27 cellular contexts compared by ENCODE assay signal in the genomic region with DNA sequence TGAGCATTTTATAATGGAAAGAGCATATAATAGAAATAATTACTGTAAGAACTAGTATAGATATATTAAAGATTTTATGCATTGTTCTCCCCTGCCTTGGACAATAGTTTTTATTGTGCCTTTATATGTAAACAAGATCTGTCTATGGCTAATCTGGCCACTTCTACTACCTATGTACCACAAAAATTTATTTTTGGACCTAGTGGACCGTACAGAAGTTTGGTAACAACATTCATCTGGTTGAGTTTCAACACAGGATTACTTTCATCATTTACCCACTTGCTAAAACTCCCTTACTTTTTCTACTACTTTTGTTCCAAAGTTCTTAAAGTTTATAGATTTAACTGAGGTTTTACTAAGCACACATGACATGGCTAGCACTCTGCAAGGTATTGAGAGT. TPM values are rescaled to one million over a fixed set of nuclear protein-coding genes. Genes with fewer than 3 reads are reported as not detected.
"Had no signal": no experiment of that assay in that cellular context is flagged by ENCODE, and none has a peak within 500 bp of the region (broad histone marks: within the 10 kb centered on the region; RNA-seq: fewer than 3 reads in every experiment).

No MANE protein-coding gene starts in this region.

- H3K36me3 Mint-ChIP-seq: activated CD4-positive, alpha-beta memory T cell treated with anti-CD3 and anti-CD28 coated beads for 36 hours; activated naive CD4-positive, alpha-beta T cell treated with anti-CD3 and anti-CD28 coated beads, Interleukin-2, amount 50 U/mL, for 72 hours had no signal

- H3K4me3 Mint-ChIP-seq: activated CD4-positive, alpha-beta memory T cell treated with anti-CD3 and anti-CD28 coated beads for 36 hours; activated CD4-positive, alpha-beta T cell treated with anti-CD3 and anti-CD28 coated beads for 36 hours; activated CD4-positive, alpha-beta T cell treated with anti-CD3 and anti-CD28 coated beads, Interleukin-2, amount 10 ng/mL, durations not matched to agents 24 days and 14 days; activated CD8-positive, alpha-beta memory T cell treated with anti-CD3 and anti-CD28 coated beads, Interleukin-2, amount 10 ng/mL, durations not matched to agents 7 days and 5 days; activated CD8-positive, alpha-beta T cell treated with anti-CD3 and anti-CD28 coated beads, Interleukin-2, amount 10 ng/mL, durations not matched to agents 7 days and 5 days; activated naive CD4-positive, alpha-beta T cell treated with anti-CD3 and anti-CD28 coated beads for 36 hours; activated naive CD8-positive, alpha-beta T cell treated with anti-CD3 and anti-CD28 coated beads, Interleukin-2, amount 10 ng/mL, durations not matched to agents 7 days and 5 days; activated T-helper 1 cell treated with anti-CD3 and anti-CD28 coated beads, Interleukin-12 subunit alpha, Interleukin-12 subunit beta, Interleukin-2, Interleukin-4 antibody, amounts not matched to agents 30 ng/mL and 10 ng/mL and 1 ng/mL, durations not matched to agents 14 hours and 24 hours and 36 hours had no signal

- H3K4me3 ChIP-seq: ascending aorta, esophagus squamous epithelium, gastroesophageal sphincter had no signal

- H3K4me1 ChIP-seq: ascending aorta, gastroesophageal sphincter had no signal

- H3K27me3 ChIP-seq: ascending aorta, esophagus squamous epithelium, gastroesophageal sphincter had no signal

- ATAC-seq: activated CD4-positive, alpha-beta T cell treated with anti-CD3 and anti-CD28 coated beads for 36 hours; activated CD8-positive, alpha-beta memory T cell treated with anti-CD3 and anti-CD28 coated beads, Interleukin-2, amount 10 ng/mL, durations not matched to agents 7 days and 5 days; activated CD8-positive, alpha-beta T cell treated with anti-CD3 and anti-CD28 coated beads, Interleukin-2, amount 10 ng/mL, durations not matched to agents 7 days and 5 days; activated naive CD4-positive, alpha-beta T cell treated with anti-CD3 and anti-CD28 coated beads, Interleukin-2, amount 50 U/mL, for 72 hours; gastroesophageal sphincter had no signal

- H3K9me3 Mint-ChIP-seq: activated CD4-positive, alpha-beta memory T cell treated with anti-CD3 and anti-CD28 coated beads for 36 hours; activated CD4-positive, alpha-beta T cell treated with anti-CD3 and anti-CD28 coated beads, Interleukin-2, amount 10 ng/mL, durations not matched to agents 24 days and 14 days; activated naive CD4-positive, alpha-beta T cell treated with anti-CD3 and anti-CD28 coated beads for 36 hours; activated naive CD4-positive, alpha-beta T cell treated with anti-CD3 and anti-CD28 coated beads, Interleukin-2, amount 50 U/mL, for 72 hours; activated naive CD8-positive, alpha-beta T cell treated with anti-CD3 and anti-CD28 coated beads, Interleukin-2, amount 10 ng/mL, durations not matched to agents 7 days and 5 days; activated T-helper 1 cell treated with anti-CD3 and anti-CD28 coated beads, Interleukin-12 subunit alpha, Interleukin-12 subunit beta, Interleukin-2, Interleukin-4 antibody, amounts not matched to agents 30 ng/mL and 10 ng/mL and 1 ng/mL, durations not matched to agents 14 hours and 24 hours and 36 hours; activated T-helper 2 cell treated with anti-CD3 and anti-CD28 coated beads, Interferon-gamma antibody, Interleukin-2, Interleukin-4, amounts not matched to agents 10 μg/mL and 5 μg/mL and 100 μg/mL, durations not matched to agents 14 hours and 24 hours and 36 hours had no signal

- FAIRE-seq: colon, endometrium, endothelial cell of umbilical vein had no signal

- H3K36me3 ChIP-seq: ascending aorta, esophagus squamous epithelium, gastroesophageal sphincter had no signal

- H3K4me1 Mint-ChIP-seq: activated CD4-positive, alpha-beta T cell treated with anti-CD3 and anti-CD28 coated beads for 36 hours had no signal

- H3K27ac Mint-ChIP-seq: activated CD4-positive, alpha-beta memory T cell treated with anti-CD3 and anti-CD28 coated beads for 36 hours; activated CD4-positive, alpha-beta T cell treated with anti-CD3 and anti-CD28 coated beads for 36 hours; activated CD4-positive, alpha-beta T cell treated with anti-CD3 and anti-CD28 coated beads, Interleukin-2, amount 10 ng/mL, durations not matched to agents 24 days and 14 days; activated CD8-positive, alpha-beta memory T cell treated with anti-CD3 and anti-CD28 coated beads, Interleukin-2, amount 10 ng/mL, durations not matched to agents 7 days and 5 days; activated CD8-positive, alpha-beta T cell treated with anti-CD3 and anti-CD28 coated beads, Interleukin-2, amount 10 ng/mL, durations not matched to agents 7 days and 5 days; activated naive CD4-positive, alpha-beta T cell treated with anti-CD3 and anti-CD28 coated beads for 36 hours; activated naive CD4-positive, alpha-beta T cell treated with anti-CD3 and anti-CD28 coated beads, Interleukin-2, amount 50 U/mL, for 72 hours; activated naive CD8-positive, alpha-beta T cell treated with anti-CD3 and anti-CD28 coated beads, Interleukin-2, amount 10 ng/mL, durations not matched to agents 7 days and 5 days; activated T-helper 1 cell treated with anti-CD3 and anti-CD28 coated beads, Interleukin-12 subunit alpha, Interleukin-12 subunit beta, Interleukin-2, Interleukin-4 antibody, amounts not matched to agents 30 ng/mL and 10 ng/mL and 1 ng/mL, durations not matched to agents 14 hours and 24 hours and 36 hours; activated T-helper 2 cell treated with anti-CD3 and anti-CD28 coated beads, Interferon-gamma antibody, Interleukin-2, Interleukin-4, amounts not matched to agents 10 μg/mL and 5 μg/mL and 100 μg/mL, durations not matched to agents 14 hours and 24 hours and 36 hours had no signal

- H3K27me3 Mint-ChIP-seq: activated CD4-positive, alpha-beta memory T cell treated with anti-CD3 and anti-CD28 coated beads for 36 hours; activated CD4-positive, alpha-beta T cell treated with anti-CD3 and anti-CD28 coated beads for 36 hours; activated CD4-positive, alpha-beta T cell treated with anti-CD3 and anti-CD28 coated beads, Interleukin-2, amount 10 ng/mL, durations not matched to agents 24 days and 14 days; activated CD8-positive, alpha-beta memory T cell treated with anti-CD3 and anti-CD28 coated beads, Interleukin-2, amount 10 ng/mL, durations not matched to agents 7 days and 5 days had no signal

- H3K9me3 ChIP-seq: ascending aorta, esophagus squamous epithelium, gastroesophageal sphincter had no signal

- H3K27ac ChIP-seq: ascending aorta, epithelial cell of prostate, esophagus squamous epithelium, gastroesophageal sphincter had no signal

- DNase-seq: activated CD4-positive, alpha-beta memory T cell treated with anti-CD3 and anti-CD28 coated beads for 36 hours; activated CD4-positive, alpha-beta T cell treated with anti-CD3 and anti-CD28 coated beads for 36 hours; activated CD4-positive, alpha-beta T cell treated with anti-CD3 and anti-CD28 coated beads, Interleukin-2, amount 10 ng/mL, durations not matched to agents 24 days and 14 days; activated CD4-positive, CD25-positive, alpha-beta regulatory T cell; activated CD4-positive, CD25-positive, alpha-beta regulatory T cell treated with anti-CD3 and anti-CD28 coated beads, Interleukin-2, amount 50 U/mL, for 72 hours; activated CD8-positive, alpha-beta memory T cell treated with anti-CD3 and anti-CD28 coated beads, Interleukin-2, amount 10 ng/mL, durations not matched to agents 7 days and 5 days; activated CD8-positive, alpha-beta memory T cell treated with anti-CD3 and anti-CD28 coated beads, Interleukin-2, amount 50 U/mL, for 4 hours; activated CD8-positive, alpha-beta T cell treated with anti-CD3 and anti-CD28 coated beads, Interleukin-2, amount 10 ng/mL, durations not matched to agents 7 days and 5 days; activated effector memory CD4-positive, alpha-beta T cell treated with anti-CD3 and anti-CD28 coated beads, Interleukin-2, amount 50 U/mL, for 16 hours; activated naive CD4-positive, alpha-beta T cell treated with anti-CD3 and anti-CD28 coated beads for 36 hours; activated naive CD8-positive, alpha-beta T cell treated with anti-CD3 and anti-CD28 coated beads, Interleukin-2, amount 10 ng/mL, durations not matched to agents 7 days and 5 days; activated T-cell treated with anti-CD3 and anti-CD28 coated beads, Interleukin-2, amount 50 U/mL, for 1 hour; activated T-cell treated with anti-CD3 and anti-CD28 coated beads, Interleukin-2, amount 50 U/mL, for 48 hours; caudate nucleus; effector CD8-positive, alpha-beta T cell; esophagus squamous epithelium; foreskin melanocyte; T-helper 2 cell had no signal

RNA-seq across cellular contexts. Expression of a gene that starts 13.2 kb away (rescaled TPM):
- total RNA-seq: endothelial cell of umbilical vein had no signal
